ENCODE assay signal across 16 cellular contexts in the genomic region with DNA sequence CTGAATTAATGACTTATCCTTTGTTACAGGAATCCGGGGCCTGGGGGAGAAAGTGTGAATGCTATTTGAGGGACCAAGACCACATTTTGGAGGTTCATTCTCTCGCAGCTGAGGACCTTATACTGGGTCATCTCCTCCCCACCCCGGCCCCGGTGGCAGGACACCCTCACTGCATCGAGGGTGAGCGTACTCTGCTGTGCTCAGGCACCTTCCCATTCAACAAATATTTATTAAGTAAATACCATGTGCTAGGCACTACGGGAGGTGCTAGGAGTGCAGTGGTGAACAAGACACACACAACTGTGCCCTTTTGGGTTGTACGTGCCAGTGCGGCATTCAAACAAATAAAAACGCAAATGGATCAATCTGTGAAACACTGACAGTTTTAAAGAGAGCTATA. TPM values are rescaled to one million over a fixed set of nuclear protein-coding genes. Genes with fewer than 3 reads are reported as not detected.
DNase-seq lines count a peak whose midpoint lies in the region; ATAC-seq, FAIRE-seq and TF ChIP-seq lines count a peak whose summit lies in the region.
"Had no signal": no experiment of that assay in that cellular context is flagged by ENCODE, and none has a peak within 500 bp of the region (broad histone marks: within the 10 kb centered on the region; RNA-seq: fewer than 3 reads in every experiment).

No MANE protein-coding gene starts in this region.

- TF ChIP-seq CTCF in WTC11 (IDR thresholded peaks at IDR 0.05) (no peak), HepG2 (CRISPR knock-in tag; IDR thresholded peaks at IDR 0.05) (no peak), upper lobe of left lung (IDR thresholded peaks at IDR 0.05) (no peak), GM13977 (IDR thresholded peaks at IDR 0.05; ENCODE audit: extremely low read depth, insufficient read depth, missing control alignments) (no peak)

- 0% methylated on average over 4 of the region's 10 CpGs for WGBS in HepG2 (ENCODE audit: low lambda C conversion rate)
- WGBS in upper lobe of left lung, 2 donors = 74 to 84% methylated on average over 6 to 10 of the region's 10 CpGs

- FAIRE-seq in HepG2 (lab: Jason Lieb, UNC) = no peak
- FAIRE-seq: GM18507, HTR-8/SVneo had no signal

- H3K4me3 Mint-ChIP-seq in WTC11 = no peak overlapping the region
- H3K4me3 Mint-ChIP-seq: CD4-positive, CD25-positive, alpha-beta regulatory T cell had no signal

- peaks cover 2% of the 10 kb centered on the region; the same call in 1 of the 2 replicates for H3K36me3 Mint-ChIP-seq in WTC11
- H3K36me3 Mint-ChIP-seq: CD4-positive, CD25-positive, alpha-beta regulatory T cell had no signal

- no peak overlapping the region for H2AFZ ChIP-seq in HepG2 (ENCODE audit: low read length)

- H3K27me3 Mint-ChIP-seq in WTC11 (ENCODE audit: low read depth) = no peaks in the 10 kb centered on the region
- H3K27me3 Mint-ChIP-seq: CD4-positive, CD25-positive, alpha-beta regulatory T cell had no signal

- H3K27ac Mint-ChIP-seq in WTC11 = no peak overlapping the region
- H3K27ac Mint-ChIP-seq: CD4-positive, CD25-positive, alpha-beta regulatory T cell had no signal

- ATAC-seq in WTC11 (peak; percentile 74; the same call in 1 of the 2 replicates), HepG2 (peak; percentile 78), upper lobe of left lung (ENCODE audit: low FRiP score in 2 of 2) (no peak)
- ATAC-seq: HCT116 had no signal

- no peak overlapping the region for H3K4me2 ChIP-seq in HepG2 (ENCODE audit: low read depth, low read length)
- H3K4me2 ChIP-seq: BLaER1 had no signal

- no peak overlapping the region for H3K4me3 ChIP-seq in HepG2 (replicated peaks in 1 of 3; ENCODE audit: insufficient read depth in 1 of 3, low read depth in 2 of 3, low read length in 3 of 3)
- H3K4me3 ChIP-seq in upper lobe of left lung = no peak overlapping the region
- H3K4me3 ChIP-seq: BLaER1 had no signal

- H3K36me3 ChIP-seq in HepG2 (replicated peaks in 1 of 2; ENCODE audit: control insufficient read depth in 1 of 2, insufficient read depth in 2 of 2, low read length in 2 of 2) = no peaks in the 10 kb centered on the region
- H3K36me3 ChIP-seq in upper lobe of left lung = no peaks in the 10 kb centered on the region
- H3K36me3 ChIP-seq: BLaER1 had no signal

- DNase-seq in DMS53 (lab: John Stamatoyannopoulos, UW) (peak; percentile 21), DMS53 treated with DMSO at 0.1 percent for 48 hours (lab: John Stamatoyannopoulos, UW; ENCODE audit: unreplicated experiment) (no peak), WTC11 (ENCODE audit: low spot score) (peak; percentile 11), HepG2 (ENCODE audit: low spot score) (no peak), epidermal melanocyte (ENCODE audit: insufficient read length, low spot score) (no peak), medulla oblongata (ENCODE audit: extremely low spot score) (no peak), upper lobe of left lung (no peak), GM13977 (ENCODE audit: low spot score) (no peak)
- DNase-seq: AML-193; CD4-positive, CD25-positive, alpha-beta regulatory T cell; GF-D8 had no signal

- H3K9me3 ChIP-seq in HepG2 (ENCODE audit: low read length) = no peaks in the 10 kb centered on the region
- H3K9me3 ChIP-seq in upper lobe of left lung = peaks cover 0 to 5% (median 0%) of the 10 kb centered on the region in 4 donors
- H3K9me3 ChIP-seq: BLaER1 had no signal

- intact Hi-C loops in HepG2 (cut with micrococcal nuclease; ENCODE audit: unreplicated experiment) = no loop called here

- in situ Hi-C loops in HepG2 (cut with HindIII; ENCODE audit: extremely low pct_ligation_motif_present, low pct_unique_long_range_greater_than_20kb) (no loop called here), GM13977 (cut with MboI; ENCODE audit: low pct_unique_long_range_greater_than_20kb, low sequenced_read_pairs, unreplicated experiment) (no loop called here)

- H4K20me1 ChIP-seq in HepG2 (ENCODE audit: insufficient read depth, low read length) = no peaks in the 10 kb centered on the region
- H4K20me1 ChIP-seq: BLaER1 had no signal

- POLR2A ChIA-PET in WTC11 (lab: Charles Lee) (no interaction called here), HepG2 (lab: Yijun Ruan, JAX) (no interaction called here)

- no peaks in the 10 kb centered on the region; the same call in 1 of the 2 replicates for H3K4me1 Mint-ChIP-seq in WTC11
- H3K4me1 Mint-ChIP-seq: CD4-positive, CD25-positive, alpha-beta regulatory T cell had no signal

- H3K27ac ChIP-seq in HepG2 (ENCODE audit: extremely low read length, insufficient read depth, low read length) = no peak overlapping the region
- H3K27ac ChIP-seq in upper lobe of left lung = no peak overlapping the region
- H3K27ac ChIP-seq: 22Rv1, BLaER1 had no signal

- CTCF ChIA-PET in WTC11 (lab: Charles Lee) = interaction anchor here (0.5 to 2.2 kb wide), 6 partner anchors 9 to 268 kb away, joined by 3 to 9 read pairs (median 6); a partner anchor contains a TSS
- CTCF ChIA-PET in HepG2 (lab: Yijun Ruan, JAX; ENCODE audit: low intra/inter-chr PET ratio, low total read pairs) = no interaction called here

- TF ChIP-seq EP300 in HepG2 (IDR thresholded peaks at IDR 0.05; ENCODE audit: low read depth in 2 of 2, low read length in 2 of 2) (no peak), HepG2 (CRISPR knock-in tag; IDR thresholded peaks at IDR 0.05; ENCODE audit: borderline replicate concordance) (no peak), upper lobe of left lung (IDR thresholded peaks at IDR 0.05) (no peak)

- no peak for TF ChIP-seq RAD21 in HepG2 (CRISPR knock-in tag; IDR thresholded peaks at IDR 0.05)

- no peaks in the 10 kb centered on the region for H3K4me1 ChIP-seq in HepG2 (ENCODE audit: insufficient read depth, low read length)
- no peaks in the 10 kb centered on the region for H3K4me1 ChIP-seq in upper lobe of left lung
- H3K4me1 ChIP-seq: BLaER1 had no signal

- H3K9me3 Mint-ChIP-seq in WTC11 = no peaks in the 10 kb centered on the region

- TF ChIP-seq POLR2A in HepG2 (IDR thresholded peaks at IDR 0.05; ENCODE audit: insufficient read depth in 1 of 2, low read depth in 2 of 2, low read length in 2 of 2) (no peak), upper lobe of left lung (IDR thresholded peaks at IDR 0.05) (no peak)

- no peak overlapping the region for H3K9ac ChIP-seq in HepG2 (ENCODE audit: insufficient read depth, low read depth, low read length)
- H3K9ac ChIP-seq: BLaER1 had no signal

- BruUV-seq in HepG2 (replicated peaks; lab: Mats Ljungman, UMichigan) = no TSS peak

- H3K27me3 ChIP-seq in HepG2 (ENCODE audit: control insufficient read depth in 1 of 2, insufficient read depth in 2 of 2, low read length in 2 of 2) = no peaks in the 10 kb centered on the region
- no peaks in the 10 kb centered on the region for H3K27me3 ChIP-seq in upper lobe of left lung

- no peaks in the 10 kb centered on the region for H3K79me2 ChIP-seq in HepG2 (ENCODE audit: insufficient read depth, low read length)

TF ChIP-seq in WTC11, 78 proteins besides CTCF, POLR2A, EP300 and RAD21 (continues in another document):
- TF ChIP-seq ATF1 (CRISPR knock-in tag; IDR thresholded peaks at IDR 0.05) = no peak
- TF ChIP-seq TEAD4 (CRISPR knock-in tag; IDR thresholded peaks at IDR 0.05) = no peak
- TF ChIP-seq NFE2L1 (CRISPR knock-in tag; IDR thresholded peaks at IDR 0.05) = no peak
- TF ChIP-seq ZNF138 (CRISPR knock-in tag; conservative IDR thresholded peaks at IDR 0.05) = no peak
- no peak for TF ChIP-seq MXD4 (CRISPR knock-in tag; IDR thresholded peaks at IDR 0.05; ENCODE audit: borderline replicate concordance)
- no peak for TF ChIP-seq MYBL2 (CRISPR knock-in tag; IDR thresholded peaks at IDR 0.05)
- TF ChIP-seq GRHL2 (CRISPR knock-in tag; IDR thresholded peaks at IDR 0.05; ENCODE audit: insufficient replicate concordance, severe bottlenecking) = no peak
- no peak for TF ChIP-seq TEAD1 (CRISPR knock-in tag; IDR thresholded peaks at IDR 0.05)
- TF ChIP-seq ZNF423 (CRISPR knock-in tag; IDR thresholded peaks at IDR 0.05) = no peak

TF ChIP-seq in HepG2, 621 proteins besides CTCF, POLR2A, EP300 and RAD21:
- TF ChIP-seq FOXA1 (IDR thresholded peaks at IDR 0.05) (no peak), FOXA1 (CRISPR knock-in tag; IDR thresholded peaks at IDR 0.05) (0 out of 2 replicates have a peak, but pooled peaks have one; percentile 8), FOXA3 (CRISPR knock-in tag; IDR thresholded peaks at IDR 0.05) (0 out of 2 replicates have a peak, but pooled peaks have one; percentile 14), REPIN1 (CRISPR knock-in tag; IDR thresholded peaks at IDR 0.05; ENCODE audit: borderline replicate concordance, low read depth) (no peak)

RNA-seq across cellular contexts. Expression of a gene that starts 24.7 kb away (rescaled TPM):
- total RNA-seq in WTC11 (2021) (6.0 to 8.2 TPM (median 6.1 TPM) in 3 replicates), HepG2 (2016; rRNA removed; fragmentation: Illumina TruSeq; extraction: Trizol) (not detected in 2 replicates), upper lobe of left lung (1 to 10 TPM in 2 of 6 donors, under 1 TPM in 3, not detected in 1; 0.69 to 2.9 (median 0.91) TPM)
- total RNA-seq in HepG2 (2016; cell fraction: cytosol; rRNA removed; fragmentation: Illumina TruSeq; extraction: Trizol; ENCODE audit: low read depth) = not detected in 2 replicates
- total RNA-seq in HepG2 (2016; cell fraction: insoluble cytoplasmic fraction; rRNA removed; fragmentation: Illumina TruSeq; extraction: Trizol) = not detected in 2 replicates
- total RNA-seq in HepG2 (2016; cell fraction: membrane; rRNA removed; fragmentation: Illumina TruSeq; extraction: Trizol) = not detected in 2 replicates
- not detected in 2 replicates for total RNA-seq in HepG2 (2016; cell fraction: nucleus; rRNA removed; fragmentation: Illumina TruSeq; extraction: Trizol)
- not detected in 2 replicates for polyA plus RNA-seq in HepG2 (2011; rRNA removed)
- polyA plus RNA-seq in HepG2 (2011; cell fraction: cytosol; rRNA removed) = not detected in 2 replicates
- polyA plus RNA-seq in HepG2 (2011; cell fraction: nucleus; rRNA removed) = not detected in 2 replicates
- polyA plus RNA-seq in HepG2 (2012) = 0.05 TPM in 1 of 2 replicates, not detected in the other
- not detected in 2 replicates for polyA plus RNA-seq in HepG2 (2016; cell fraction: cytosol; fragmentation: Illumina TruSeq; extraction: Trizol; ENCODE audit: low read depth)
- polyA plus RNA-seq in HepG2 (2016; cell fraction: insoluble cytoplasmic fraction; fragmentation: Illumina TruSeq; extraction: Trizol; ENCODE audit: low read depth) = not detected in 2 replicates
- polyA plus RNA-seq in HepG2 (2016; cell fraction: membrane; fragmentation: Illumina TruSeq; extraction: Trizol; ENCODE audit: low read depth) = not detected in 2 replicates
- polyA plus RNA-seq in HepG2 (2016; cell fraction: nucleus; fragmentation: Illumina TruSeq; extraction: Trizol; ENCODE audit: insufficient read depth, low read depth) = not detected in 2 replicates
- 2.8 TPM in 1 of 2 replicates, not detected in the other for polyA minus RNA-seq in HepG2 (2011; rRNA and poly(A)+ RNA removed; ENCODE audit: low replicate concordance)
- polyA minus RNA-seq in HepG2 (2011; cell fraction: cytosol; rRNA and poly(A)+ RNA removed) = not detected in 2 replicates
- not detected in 2 replicates for polyA minus RNA-seq in HepG2 (2011; cell fraction: nucleus; rRNA and poly(A)+ RNA removed)
- total RNA-seq: CD4-positive, CD25-positive, alpha-beta regulatory T cell had no signal
- polyA plus RNA-seq: CD4-positive, CD25-positive, alpha-beta regulatory T cell had no signal

Comparison
In these comparisons a context has a peak if more than half of its experiments do, and no peak if none do; other contexts are left out.
1. DNase-seq: peak in DMS53 (single experiment) and WTC11 (single experiment); none in DMS53 treated with DMSO at 0.1 percent for 48 hours (single experiment), HepG2 (single experiment), epidermal melanocyte (single experiment), medulla oblongata (single experiment), upper lobe of left lung (0 of 2) and GM13977 (single experiment).
2. ATAC-seq: peak in WTC11 (single experiment) and HepG2 (single experiment); none in upper lobe of left lung (0 of 2).